Comparison of ENCODE assay signal across 7 cellular contexts in genomic region chr1:149936076-149936991, GRCh38. TPM values are rescaled to one million over a fixed set of nuclear protein-coding genes. Genes with fewer than 3 reads are reported as not detected.
DNase-seq lines count a peak whose midpoint lies in the region; ATAC-seq and TF ChIP-seq lines count a peak whose summit lies in the region.

MTMR11 (minus strand) TSS chr1:149936879; CDS start chr1:149936647, 232 bp downstream.

- H3K4me2 ChIP-seq in HCT116 (ENCODE audit: low read length) (peak within 1 kb of the TSS; percentile 90), osteoblast (ENCODE audit: insufficient read depth, low read length) (peak within 1 kb of the TSS; percentile 98)

- TF ChIP-seq POLR2A in HCT116 (IDR thresholded peaks at IDR 0.05; ENCODE audit: borderline replicate concordance, extremely low read depth, insufficient read depth, insufficient read length), result no peak

- H2AFZ ChIP-seq in HCT116 (ENCODE audit: low read depth, low read length, poor library complexity, severe bottlenecking), result peak within 1 kb of the TSS; percentile 15
- H2AFZ ChIP-seq in osteoblast (ENCODE audit: low read length), result peak within 1 kb of the TSS; percentile 77

- H3K4me1 Mint-ChIP-seq in T-helper 1 cell treated with Interleukin-12 subunit alpha and Interleukin-12 subunit beta and Interleukin-4 antibody, amounts not matched to agents 30 μg/mL and 1 μg/mL, for 36 hours (ENCODE audit: low read depth), result peaks cover 31% of the 10 kb centered on the region

- no peaks in the 10 kb centered on the region for H3K9me2 ChIP-seq in HCT116 (ENCODE audit: insufficient read depth)

- CTCF ChIA-PET in HCT116 (lab: Charles Lee), result interaction anchor here (1.7 kb wide), 1 partner anchor 250 kb away, joined by 8 read pairs; no protein-coding TSS in a partner anchor

- H3K27ac ChIP-seq in HCT116 (ENCODE audit: low read depth, low read length) (peak within 1 kb of the TSS; percentile 89), osteoblast (ENCODE audit: low read depth, low read length) (peak within 1 kb of the TSS; percentile 17)

- H3K36me3 Mint-ChIP-seq in T-helper 1 cell treated with Interleukin-12 subunit alpha and Interleukin-12 subunit beta and Interleukin-4 antibody, amounts not matched to agents 30 μg/mL and 1 μg/mL, for 36 hours (ENCODE audit: low read depth), result no peaks in the 10 kb centered on the region

- POLR2A ChIA-PET in HCT116 (lab: Charles Lee), result interaction anchor here (0.7 to 4.2 kb wide), 3 partner anchors 7 to 49 kb away, joined by 4 to 43 read pairs (median 23); a partner anchor contains a TSS

- H3K27me3 ChIP-seq in HCT116 (ENCODE audit: insufficient read depth, low read length) (no peaks in the 10 kb centered on the region), osteoblast (ENCODE audit: insufficient read depth, low read length) (no peaks in the 10 kb centered on the region)

- H3K4me3 ChIP-seq in HCT116 (replicated peaks in 1 of 2; ENCODE audit: low read depth in 1 of 2, low read length in 2 of 2), result peak within 1 kb of the TSS; percentile 64 to 66
- H3K4me3 ChIP-seq in fibroblast of mammary gland (ENCODE audit: control insufficient read depth, low read depth, low read length), result peak within 1 kb of the TSS; percentile 82
- H3K4me3 ChIP-seq in osteoblast (ENCODE audit: insufficient read depth, low read length), result peak within 1 kb of the TSS; percentile 89

- TF ChIP-seq CTCF in HCT116 (IDR thresholded peaks at IDR 0.05 in 2 of 3, conservative IDR thresholded peaks at IDR 0.05 in 1 of 3; ENCODE audit: borderline replicate concordance in 1 of 3, insufficient read depth in 1 of 3, low read depth in 2 of 3, low read length in 2 of 3) (no peak), fibroblast of mammary gland (conservative IDR thresholded peaks at IDR 0.05; ENCODE audit: control insufficient read depth, insufficient read depth, low read depth, low read length) (no peak), osteoblast (IDR thresholded peaks at IDR 0.05; ENCODE audit: extremely low read depth, low read depth, low read length) (no peak)

- no TSS peak for BruUV-seq in HCT116 (replicated peaks; lab: Mats Ljungman, UMichigan)

- no peak for TF ChIP-seq RAD21 in HCT116 (IDR thresholded peaks at IDR 0.05; ENCODE audit: low read depth)

- no peaks in the 10 kb centered on the region for H3K9me3 Mint-ChIP-seq in T-helper 1 cell treated with Interleukin-12 subunit alpha and Interleukin-12 subunit beta and Interleukin-4 antibody, amounts not matched to agents 30 μg/mL and 1 μg/mL, for 36 hours

- H3K9ac ChIP-seq in HCT116 (ENCODE audit: low read length), result peak within 1 kb of the TSS; percentile 67

- H3K9me3 ChIP-seq in HCT116 (ENCODE audit: control insufficient read depth in 1 of 2, insufficient read depth in 1 of 2, low read depth in 1 of 2, low read length in 2 of 2) (no peaks in the 10 kb centered on the region), osteoblast (ENCODE audit: low read depth, low read length) (no peaks in the 10 kb centered on the region)

- peak within 1 kb of the TSS; percentile 71 for H3K27ac Mint-ChIP-seq in T-helper 1 cell treated with Interleukin-12 subunit alpha and Interleukin-12 subunit beta and Interleukin-4 antibody, amounts not matched to agents 30 μg/mL and 1 μg/mL, for 36 hours

- H3K79me2 ChIP-seq in HCT116 (ENCODE audit: insufficient read depth, low read length) (no peaks in the 10 kb centered on the region), osteoblast (ENCODE audit: insufficient read depth, low read length) (peaks cover 9% of the 10 kb centered on the region)

- intact Hi-C loops in HCT116 (cut with micrococcal nuclease), result loop anchor here (5.0 kb wide), 1 partner anchor 76 kb away; the partner anchor contains the start of gene OTUD7B

- H3K27me3 Mint-ChIP-seq in T-helper 1 cell treated with Interleukin-12 subunit alpha and Interleukin-12 subunit beta and Interleukin-4 antibody, amounts not matched to agents 30 μg/mL and 1 μg/mL, for 36 hours (ENCODE audit: low read depth), result no peaks in the 10 kb centered on the region

- no peaks in the 10 kb centered on the region for H4K20me1 ChIP-seq in HCT116 (ENCODE audit: insufficient read depth)
- H4K20me1 ChIP-seq in osteoblast (ENCODE audit: insufficient read depth, low read length), result no peaks in the 10 kb centered on the region

- H3K36me3 ChIP-seq in HCT116 (ENCODE audit: control insufficient read depth in 1 of 2, insufficient read depth in 2 of 2, low read length in 2 of 2) (no peaks in the 10 kb centered on the region), osteoblast (ENCODE audit: insufficient read depth, low read length) (peaks cover 14% of the 10 kb centered on the region)

- DNase-seq in HCT116 (ENCODE audit: low read depth, low spot score) (no peak), fibroblast of mammary gland (ENCODE audit: low read depth) (peak; percentile 42), osteoblast (ENCODE audit: insufficient read length, low spot score, missing footprints) (peak; percentile 90), D341Med (ENCODE audit: low spot score) (no peak), germinal center (ENCODE audit: low spot score) (no peak)

- ATAC-seq in HCT116 (peak; percentile 60), HG03025 (IDR thresholded peaks at IDR 0.05; ENCODE audit: low FRiP score, unreplicated experiment) (no peak)

- peak within 1 kb of the TSS; percentile 45 for H3K4me3 Mint-ChIP-seq in T-helper 1 cell treated with Interleukin-12 subunit alpha and Interleukin-12 subunit beta and Interleukin-4 antibody, amounts not matched to agents 30 μg/mL and 1 μg/mL, for 36 hours

- RAD21 ChIA-PET in HCT116 (lab: Charles Lee; ENCODE audit: low non-redundant PET in 1 of 2, low total read pairs in 2 of 2, uncharacterized antibody in 2 of 2, unreplicated experiment in 2 of 2), result no interaction called here

- H3K4me1 ChIP-seq in HCT116 (ENCODE audit: control insufficient read depth in 1 of 2, insufficient read depth in 2 of 2, low read length in 2 of 2) (peaks cover 38 to 63% of the 10 kb centered on the region in 2 experiments), osteoblast (ENCODE audit: insufficient read depth, low read length) (peaks cover 37% of the 10 kb centered on the region)

TF ChIP-seq in HCT116, 20 proteins besides CTCF, POLR2A, EP300 and RAD21:
- TF ChIP-seq SRF (IDR thresholded peaks at IDR 0.05; ENCODE audit: low read depth), result no peak
- no peak for TF ChIP-seq YY1 (IDR thresholded peaks at IDR 0.05; ENCODE audit: extremely low read depth, insufficient replicate concordance, low read depth, low read length)
- peak; percentile 55 for TF ChIP-seq TCF7L2 (IDR thresholded peaks at IDR 0.05; ENCODE audit: borderline replicate concordance, extremely low read depth, insufficient read depth, insufficient read length)
- peak; percentile 16; the same call in 1 of the 2 replicates for TF ChIP-seq MAX (IDR thresholded peaks at IDR 0.05)
- no peak for TF ChIP-seq SIN3A (IDR thresholded peaks at IDR 0.05; ENCODE audit: low read depth)

RNA-seq across cellular contexts. Expression of gene MTMR11, which starts in this region (rescaled TPM):
- total RNA-seq in HCT116 (2021; ENCODE audit: unreplicated experiment) (10.5 TPM), osteoblast (7.2 and 13.3 TPM in 2 replicates)
- 11.6 and 12.3 TPM in 2 replicates for polyA plus RNA-seq in HCT116 (2012)

Comparison
In these comparisons a context has a peak if more than half of its experiments do, and no peak if none do; other contexts are left out.
1. DNase-seq: peak in fibroblast of mammary gland (single experiment) and osteoblast (single experiment); none in HCT116 (single experiment), D341Med (single experiment) and germinal center (single experiment).
2. Peak in every context shown above with its lines, with median percentiles within 50 percentile points of each other: H3K4me3 ChIP-seq.